ENCODE assay signal across 9 cellular contexts in genomic region chr14:91508105-91508504, GRCh38. TPM values are rescaled to one million over a fixed set of nuclear protein-coding genes. Genes with fewer than 3 reads are reported as not detected.
DNase-seq lines count a peak whose midpoint lies in the region; ATAC-seq and TF ChIP-seq lines count a peak whose summit lies in the region.
"Had no signal": no experiment of that assay in that cellular context is flagged by ENCODE, and none has a peak within 500 bp of the region (broad histone marks: within the 10 kb centered on the region; RNA-seq: fewer than 3 reads in every experiment).

No MANE protein-coding gene starts in this region.

- peak overlapping the region; percentile 93 for H3K27ac Mint-ChIP-seq in activated CD8-positive, alpha-beta T cell treated with anti-CD3 and anti-CD28 coated beads, Interleukin-2, amount 10 ng/mL, durations not matched to agents 7 days and 5 days

- H3K4me3 Mint-ChIP-seq in activated CD8-positive, alpha-beta T cell treated with anti-CD3 and anti-CD28 coated beads, Interleukin-2, amount 10 ng/mL, durations not matched to agents 7 days and 5 days = peak overlapping the region; percentile 94

- H3K4me3 ChIP-seq in HL-60 (replicated peaks; ENCODE audit: insufficient read depth, low read length) (peak overlapping the region; percentile 73), iPS-18c (ENCODE audit: insufficient read depth, low read depth, low read length) (peak overlapping the region; percentile 90), stomach (peak overlapping the region; percentile 82 to 100 (median 92))

- peaks cover 32 to 60% (median 45%) of the 10 kb centered on the region in 4 donors for H3K4me1 ChIP-seq in stomach

- peak overlapping the region; percentile 18 for H3K27ac ChIP-seq in HL-60 (replicated peaks)
- peak overlapping the region in 4 of 5 donors; percentile 98 to 100 (median 100) for H3K27ac ChIP-seq in stomach

- no peak for TF ChIP-seq EP300 in stomach (IDR thresholded peaks at IDR 0.05)

- peaks cover 0 to 32% (median 22%) of the 10 kb centered on the region in 4 donors for H3K36me3 ChIP-seq in stomach

- H3K9me3 Mint-ChIP-seq in activated CD8-positive, alpha-beta T cell treated with anti-CD3 and anti-CD28 coated beads, Interleukin-2, amount 10 ng/mL, durations not matched to agents 7 days and 5 days (ENCODE audit: insufficient read depth) = no peaks in the 10 kb centered on the region

- no peaks in the 10 kb centered on the region for H3K27me3 Mint-ChIP-seq in activated CD8-positive, alpha-beta T cell treated with anti-CD3 and anti-CD28 coated beads, Interleukin-2, amount 10 ng/mL, durations not matched to agents 7 days and 5 days (ENCODE audit: low read depth)

- POLR2A ChIA-PET in activated CD8-positive, alpha-beta T cell treated with anti-CD3 and anti-CD28 coated beads, Interleukin-2, amount 10 ng/mL, durations not matched to agents 7 days and 5 days (lab: Charles Lee) = interaction anchor here (2.5 kb wide), 2 partner anchors 92 to 532 kb away, joined by 11 to 14 read pairs; partner anchors contain the start of gene TRIP11

- TF ChIP-seq CTCF in HL-60 (IDR thresholded peaks at IDR 0.05; ENCODE audit: insufficient read depth, low read length) = no peak
- no peak for TF ChIP-seq CTCF in stomach (IDR thresholded peaks at IDR 0.05)

- intact Hi-C loops in stomach (cut with DNase I; ENCODE audit: low total_unique reads) = no loop called here

- no peak for TF ChIP-seq POLR2A in stomach (IDR thresholded peaks at IDR 0.05)

- H3K4me1 Mint-ChIP-seq in activated CD8-positive, alpha-beta T cell treated with anti-CD3 and anti-CD28 coated beads, Interleukin-2, amount 10 ng/mL, durations not matched to agents 7 days and 5 days (ENCODE audit: low read depth) = peaks cover 38% of the 10 kb centered on the region

- CTCF ChIA-PET in activated CD8-positive, alpha-beta T cell treated with anti-CD3 and anti-CD28 coated beads, Interleukin-2, amount 10 ng/mL, durations not matched to agents 7 days and 5 days (lab: Charles Lee) = interaction anchor here (1.3 to 1.8 kb wide), 3 partner anchors 32 to 599 kb away, joined by 3 to 4 read pairs (median 4); no protein-coding TSS in a partner anchor

- no peaks in the 10 kb centered on the region for H3K27me3 ChIP-seq in HL-60 (ENCODE audit: insufficient read depth, poor library complexity, severe bottlenecking)
- no peaks in the 10 kb centered on the region for H3K27me3 ChIP-seq in stomach

- WGBS in stomach, 5 donors = 3 to 7% (median 4%) methylated on average over 2 of the region's 2 CpGs

- DNase-seq in HL-60 (ENCODE audit: low read depth in 1 of 2, low spot score in 1 of 2) (no peak), stomach (no peak), cerebellar nuclear complex (lab: John Stamatoyannopoulos, UW) (no peak), DMS53 (lab: John Stamatoyannopoulos, UW) (no peak)
- no peak for DNase-seq in activated CD8-positive, alpha-beta T cell treated with anti-CD3 and anti-CD28 coated beads, Interleukin-2, amount 10 ng/mL, durations not matched to agents 7 days and 5 days
- DNase-seq: HCEC 1CT, SHP77 had no signal

- peaks cover 54% of the 10 kb centered on the region for H3K36me3 Mint-ChIP-seq in activated CD8-positive, alpha-beta T cell treated with anti-CD3 and anti-CD28 coated beads, Interleukin-2, amount 10 ng/mL, durations not matched to agents 7 days and 5 days (ENCODE audit: low read depth)

- no peak for ATAC-seq in activated CD8-positive, alpha-beta T cell treated with anti-CD3 and anti-CD28 coated beads, Interleukin-2, amount 10 ng/mL, durations not matched to agents 7 days and 5 days
- ATAC-seq in HG02763 (IDR thresholded peaks at IDR 0.05; ENCODE audit: unreplicated experiment) = no peak

- H3K9me3 ChIP-seq in iPS-18c (ENCODE audit: control insufficient read depth, insufficient read depth, low read length) (no peaks in the 10 kb centered on the region), stomach (no peaks in the 10 kb centered on the region)

RNA-seq across cellular contexts. Expression of gene PPP4R3A, which starts 2.0 kb away (rescaled TPM):
- total RNA-seq in activated CD8-positive, alpha-beta T cell treated with anti-CD3 and anti-CD28 coated beads, Interleukin-2, amount 10 ng/mL, durations not matched to agents 7 days and 5 days = 100 to 1,000 TPM; 121 to 129 TPM
- 100 to 1,000 TPM in 1 of 5 donors, 10 to 100 TPM in 4; 66.9 to 145 (median 76.8) TPM for total RNA-seq in stomach
- polyA plus RNA-seq in stomach = 10 to 100 TPM; 35.7 to 42.8 (median 38.6) TPM
